In genomic region chr6:49462071-49462470, GRCh38 we compare ENCODE assay signal across 9 cellular contexts. TPM values are rescaled to one million over a fixed set of nuclear protein-coding genes. Genes with fewer than 3 reads are reported as not detected.
DNase-seq lines count a peak whose midpoint lies in the region; ATAC-seq and TF ChIP-seq lines count a peak whose summit lies in the region.
"Had no signal": no experiment of that assay in that cellular context is flagged by ENCODE, and none has a peak within 500 bp of the region (broad histone marks: within the 10 kb centered on the region; RNA-seq: fewer than 3 reads in every experiment).

No MANE protein-coding gene starts in this region.

- intact Hi-C loops in gastrocnemius medialis (cut with DNase I; ENCODE audit: low total_unique reads): no loop called here

- no peak for DNase-seq in GM12864 (ENCODE audit: low read depth)
- DNase-seq in RWPE2 (ENCODE audit: low spot score): no peak
- peak; percentile 33 for DNase-seq in fibroblast of peridontal ligament (ENCODE audit: extremely low read depth)
- no peak for DNase-seq in gastrocnemius medialis
- DNase-seq in stimulated activated naive CD4-positive, alpha-beta T cell treated with Interleukin-2 at 50 U/mL for 16 hours (lab: John Stamatoyannopoulos, UW): no peak
- DNase-seq: KG1 had no signal

- H3K4me3 ChIP-seq in GM12864 (ENCODE audit: low read depth, low read length): peak overlapping the region; percentile 91
- peak overlapping the region; percentile 69 for H3K4me3 ChIP-seq in RWPE2 (ENCODE audit: severe bottlenecking)
- H3K4me3 ChIP-seq in gastrocnemius medialis: peak overlapping the region; percentile 65 to 85 (median 76)

- ATAC-seq in RWPE2 (ENCODE audit: low read depth) (no peak), gastrocnemius medialis (no peak), GM21717 (IDR thresholded peaks at IDR 0.05; ENCODE audit: unreplicated experiment) (no peak), HG02798 (IDR thresholded peaks at IDR 0.05; ENCODE audit: poor library complexity, unreplicated experiment) (no peak), HG02870 (IDR thresholded peaks at IDR 0.05; ENCODE audit: unreplicated experiment) (no peak)

- H3K9me3 ChIP-seq in RWPE2 (ENCODE audit: severe bottlenecking) (no peaks in the 10 kb centered on the region), gastrocnemius medialis (no peaks in the 10 kb centered on the region)

- TF ChIP-seq CTCF in GM12864 (IDR thresholded peaks at IDR 0.05; ENCODE audit: low read depth, low read length, missing control alignments) (no peak), RWPE2 (IDR thresholded peaks at IDR 0.05; ENCODE audit: poor library complexity, severe bottlenecking) (no peak), gastrocnemius medialis (IDR thresholded peaks at IDR 0.05 in 4 of 5, conservative IDR thresholded peaks at IDR 0.05 in 1 of 5) (no peak)

- H3K27me3 ChIP-seq in RWPE2 (ENCODE audit: insufficient read depth, poor library complexity, severe bottlenecking): no peaks in the 10 kb centered on the region
- no peaks in the 10 kb centered on the region for H3K27me3 ChIP-seq in gastrocnemius medialis

- in situ Hi-C loops in gastrocnemius medialis (cut with MboI; ENCODE audit: low sequenced_read_pairs in 4 of 4): no loop called here

- H3K27ac ChIP-seq in RWPE2 (ENCODE audit: poor library complexity, severe bottlenecking) (peak overlapping the region; percentile 42), gastrocnemius medialis (peak overlapping the region; percentile 86 to 91 (median 89))

- H3K4me1 ChIP-seq in RWPE2 (ENCODE audit: insufficient read depth, poor library complexity, severe bottlenecking) (peaks cover 12% of the 10 kb centered on the region), gastrocnemius medialis (peaks cover 12 to 30% of the 10 kb centered on the region in 2 donors)

- H3K36me3 ChIP-seq in RWPE2 (ENCODE audit: low read depth) (peaks cover 24% of the 10 kb centered on the region), gastrocnemius medialis (peaks cover 0 to 7% of the 10 kb centered on the region in 2 donors)

- TF ChIP-seq POLR2A in gastrocnemius medialis (IDR thresholded peaks at IDR 0.05): no peak

RNA-seq across cellular contexts. Expression of gene MMUT, which starts 1.0 kb away (rescaled TPM):
- 10 to 100 TPM in 3 of 4 donors, 1 to 10 TPM in 1; 6.7 to 16.9 (median 14.4) TPM for total RNA-seq in gastrocnemius medialis

RNA-seq across cellular contexts. Expression of gene CENPQ, which starts 1.1 kb away (rescaled TPM):
- total RNA-seq in gastrocnemius medialis: 1 to 10 TPM; 1.3 to 5.0 (median 3.5) TPM

RNA-seq across cellular contexts. Expression of gene GLYATL3, which starts 37.7 kb away (rescaled TPM):
- not detected for total RNA-seq in gastrocnemius medialis
